In the genomic region with DNA sequence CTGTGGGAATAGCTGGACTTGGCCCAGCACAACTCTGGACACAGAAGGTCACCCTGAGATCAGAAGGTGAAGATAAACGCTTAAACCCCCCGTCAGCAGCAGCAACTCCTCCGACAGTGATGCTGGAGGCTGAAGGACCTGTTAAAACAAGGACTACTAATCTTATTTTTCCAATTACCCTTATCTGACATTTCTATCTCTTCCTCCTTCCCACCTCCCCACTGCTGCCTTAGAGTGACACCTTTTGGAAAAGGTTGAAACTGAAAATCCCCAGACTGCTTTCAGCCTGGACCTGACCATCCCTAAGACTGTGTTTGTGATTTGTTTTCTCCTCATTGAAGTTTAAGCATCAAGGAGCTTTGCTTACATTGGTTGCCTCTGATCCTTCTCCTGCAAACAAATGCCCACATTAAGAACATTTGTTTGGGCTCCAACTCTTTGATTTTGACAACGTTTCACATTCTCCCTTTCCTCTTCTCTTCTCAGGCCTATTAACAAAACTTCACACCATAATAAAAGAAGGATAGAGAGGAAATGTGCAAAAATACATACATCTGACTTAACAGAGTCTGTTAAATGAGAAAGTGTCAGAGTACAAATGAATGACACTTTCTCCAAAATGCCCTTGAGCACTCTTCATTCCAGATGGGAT, we compare ENCODE assay signal across 10 cellular contexts.
DNase-seq lines count a peak whose midpoint lies in the region; ATAC-seq and TF ChIP-seq lines count a peak whose summit lies in the region.
"Had no signal": no experiment of that assay in that cellular context is flagged by ENCODE, and none has a peak within 500 bp of the region (broad histone marks: within the 10 kb centered on the region; RNA-seq: fewer than 3 reads in every experiment).

No MANE protein-coding gene starts in this region.

- no peaks in the 10 kb centered on the region for H3K9me3 ChIP-seq in lower lobe of right lung
- H3K9me3 ChIP-seq: gastroesophageal sphincter had no signal

- in situ Hi-C loops in GM13976 (cut with MboI; ENCODE audit: low sequenced_read_pairs, unreplicated experiment): no loop called here

- no peak overlapping the region for H3K4me3 ChIP-seq in lower lobe of right lung
- H3K4me3 ChIP-seq: gastroesophageal sphincter had no signal

- H3K4me1 ChIP-seq in lower lobe of right lung: peaks cover 6% of the 10 kb centered on the region
- H3K4me1 ChIP-seq: gastroesophageal sphincter had no signal

- DNase-seq in HuH-7.5 (ENCODE audit: low spot score) (peak; percentile 2), amniotic epithelial cell (ENCODE audit: low read depth) (peak; percentile 31), lower lobe of right lung (no peak), GM13976 (ENCODE audit: low spot score) (no peak)
- DNase-seq: activated T-cell treated with anti-CD3 and anti-CD28 coated beads, Interleukin-2, amount 50 U/mL, for 72 hours had no signal

- H3K27ac ChIP-seq in C4-2B (no peak overlapping the region), lower lobe of right lung (no peak overlapping the region)
- H3K27ac ChIP-seq: gastroesophageal sphincter had no signal

- no peaks in the 10 kb centered on the region for H3K36me3 ChIP-seq in lower lobe of right lung
- H3K36me3 ChIP-seq: gastroesophageal sphincter had no signal

- no peaks in the 10 kb centered on the region for H3K27me3 ChIP-seq in lower lobe of right lung (ENCODE audit: low read depth)
- H3K27me3 ChIP-seq: gastroesophageal sphincter had no signal

- TF ChIP-seq CTCF in C4-2B (conservative IDR thresholded peaks at IDR 0.05) (peak; percentile 88), lower lobe of right lung (IDR thresholded peaks at IDR 0.05) (peak; percentile 37), GM13976 (IDR thresholded peaks at IDR 0.05; ENCODE audit: borderline replicate concordance, control extremely low read depth, extremely low read depth, insufficient read depth, missing control alignments) (no peak)

- ATAC-seq in lower lobe of right lung (peak; percentile 55 to 82), GM21737 (IDR thresholded peaks at IDR 0.05; ENCODE audit: unreplicated experiment) (no peak), HG03432 (IDR thresholded peaks at IDR 0.05; ENCODE audit: unreplicated experiment) (no peak), GM18873 (IDR thresholded peaks at IDR 0.05; ENCODE audit: low FRiP score, unreplicated experiment) (no peak)
- ATAC-seq: activated T-cell treated with anti-CD3 and anti-CD28 coated beads, Interleukin-2, amount 50 U/mL, for 72 hours; gastroesophageal sphincter had no signal

- intact Hi-C loops in lower lobe of right lung (cut with DNase I): no loop called here

Comparison
In these comparisons a context has a peak if more than half of its experiments do, and no peak if none do; other contexts are left out.
1. DNase-seq: peak in HuH-7.5 (single experiment) and amniotic epithelial cell (single experiment); none in lower lobe of right lung (single experiment) and GM13976 (single experiment).
2. ATAC-seq: peak in lower lobe of right lung (2 of 2); none in GM21737 (single experiment), HG03432 (single experiment) and GM18873 (single experiment).